ENCODE assay signal across 24 cellular contexts in genomic region chr9:111065414-111065813, GRCh38. TPM values are rescaled to one million over a fixed set of nuclear protein-coding genes. Genes with fewer than 3 reads are reported as not detected.
"Had no signal": no experiment of that assay in that cellular context is flagged by ENCODE, and none has a peak within 500 bp of the region (broad histone marks: within the 10 kb centered on the region; RNA-seq: fewer than 3 reads in every experiment).

No MANE protein-coding gene starts in this region.

- H3K4me1 ChIP-seq: colonic mucosa, parathyroid adenoma had no signal

- ATAC-seq: activated CD8-positive, alpha-beta T cell treated with anti-CD3 and anti-CD28 coated beads, Interleukin-2, amount 10 ng/mL, durations not matched to agents 7 days and 5 days; esophagus mucosa; left lung; mucosa of descending colon; naive thymus-derived CD4-positive, alpha-beta T cell; T-helper 17 cell had no signal

- H3K27me3 ChIP-seq: colonic mucosa, left lung, neutrophil, upper lobe of left lung had no signal

- H3K27me3 Mint-ChIP-seq: activated CD4-positive, alpha-beta T cell treated with anti-CD3 and anti-CD28 coated beads, Interleukin-2, amount 10 ng/mL, durations not matched to agents 24 days and 14 days; T-helper 17 cell had no signal

- H3K9me3 ChIP-seq: colonic mucosa, left lung, mucosa of descending colon, neutrophil, upper lobe of left lung had no signal

- H3K4me1 Mint-ChIP-seq: activated CD4-positive, alpha-beta T cell treated with anti-CD3 and anti-CD28 coated beads, Interleukin-2, amount 10 ng/mL, durations not matched to agents 24 days and 14 days; memory B cell; T-helper 17 cell had no signal

- H2AFZ ChIP-seq: parathyroid adenoma had no signal

- H3K4me3 Mint-ChIP-seq: activated CD4-positive, alpha-beta T cell treated with anti-CD3 and anti-CD28 coated beads, Interleukin-2, amount 10 ng/mL, durations not matched to agents 24 days and 14 days; activated CD8-positive, alpha-beta T cell treated with anti-CD3 and anti-CD28 coated beads, Interleukin-2, amount 10 ng/mL, durations not matched to agents 7 days and 5 days; activated naive CD8-positive, alpha-beta T cell; memory B cell; naive thymus-derived CD4-positive, alpha-beta T cell; T-helper 17 cell had no signal

- H3K4me3 ChIP-seq: colonic mucosa, left lung, mucosa of descending colon, upper lobe of left lung had no signal

- H3K9me3 Mint-ChIP-seq: activated CD4-positive, alpha-beta T cell treated with anti-CD3 and anti-CD28 coated beads, Interleukin-2, amount 10 ng/mL, durations not matched to agents 24 days and 14 days had no signal

- H3K36me3 Mint-ChIP-seq: activated naive CD8-positive, alpha-beta T cell; brain; memory B cell; naive thymus-derived CD4-positive, alpha-beta T cell had no signal

- H3K79me2 ChIP-seq: parathyroid adenoma had no signal

- H3K27ac ChIP-seq: colonic mucosa, left lung, neutrophil, parathyroid adenoma, upper lobe of left lung had no signal

- H3K27ac Mint-ChIP-seq: activated CD4-positive, alpha-beta T cell treated with anti-CD3 and anti-CD28 coated beads, Interleukin-2, amount 10 ng/mL, durations not matched to agents 24 days and 14 days; activated CD8-positive, alpha-beta T cell treated with anti-CD3 and anti-CD28 coated beads, Interleukin-2, amount 10 ng/mL, durations not matched to agents 7 days and 5 days; activated naive CD8-positive, alpha-beta T cell; memory B cell; T-helper 17 cell had no signal

- DNase-seq: activated CD4-positive, alpha-beta T cell treated with anti-CD3 and anti-CD28 coated beads, Interleukin-2, amount 10 ng/mL, durations not matched to agents 24 days and 14 days; activated CD4-positive, CD25-positive, alpha-beta regulatory T cell; activated CD8-positive, alpha-beta memory T cell treated with anti-CD3 and anti-CD28 coated beads, Interleukin-2, amount 50 U/mL, for 4 hours; activated CD8-positive, alpha-beta T cell treated with anti-CD3 and anti-CD28 coated beads, Interleukin-2, amount 10 ng/mL, durations not matched to agents 7 days and 5 days; activated gamma-delta T cell treated with Interleukin-2 at 50 U/mL for 16 hours; activated T-cell treated with anti-CD3 and anti-CD28 coated beads, Interleukin-2, amount 50 U/mL, for 48 hours; central memory CD4-positive, alpha-beta T cell; colonic mucosa; hypothalamus; kidney; left lung; mucosa of descending colon; naive thymus-derived CD4-positive, alpha-beta T cell; stimulated activated CD4-positive, alpha-beta T cell treated with anti-CD3 and anti-CD28 coated beads, Interleukin-4, amount 100 ng/mL, for 24 hours; stimulated activated naive CD4-positive, alpha-beta T cell treated with Interleukin-2 at 50 U/mL for 16 hours; substantia nigra; T-helper 17 cell; upper lobe of left lung had no signal

- H3K36me3 ChIP-seq: colonic mucosa, left lung, neutrophil, upper lobe of left lung had no signal

RNA-seq across cellular contexts. Expression of gene LPAR1, which starts 27.1 kb away (rescaled TPM):
- total RNA-seq: activated CD4-positive, alpha-beta T cell treated with anti-CD3 and anti-CD28 coated beads, Interleukin-2, amount 10 ng/mL, durations not matched to agents 24 days and 14 days; activated CD8-positive, alpha-beta T cell treated with anti-CD3 and anti-CD28 coated beads, Interleukin-2, amount 10 ng/mL, durations not matched to agents 7 days and 5 days; T-helper 17 cell had no signal
- polyA plus RNA-seq: naive thymus-derived CD4-positive, alpha-beta T cell had no signal
